Comparison of ENCODE assay signal across 17 cellular contexts in genomic region chr5:179207470-179207869, GRCh38.
DNase-seq lines count a peak whose midpoint lies in the region; ATAC-seq and TF ChIP-seq lines count a peak whose summit lies in the region.
"Had no signal": no experiment of that assay in that cellular context is flagged by ENCODE, and none has a peak within 500 bp of the region (broad histone marks: within the 10 kb centered on the region; RNA-seq: fewer than 3 reads in every experiment).

No MANE protein-coding gene starts in this region.

- H3K36me3 ChIP-seq in right atrium auricular region (no peaks in the 10 kb centered on the region), neural progenitor cell (no peaks in the 10 kb centered on the region)
- H3K36me3 ChIP-seq: BE2C, BLaER1 had no signal

- H3K27me3 ChIP-seq in right atrium auricular region: no peaks in the 10 kb centered on the region
- no peaks in the 10 kb centered on the region for H3K27me3 ChIP-seq in neural progenitor cell
- H3K27me3 ChIP-seq: BE2C, BLaER1 had no signal

- H3K27ac ChIP-seq in right atrium auricular region (no peak overlapping the region), neural progenitor cell (no peak overlapping the region)
- H3K27ac ChIP-seq: 22Rv1, A549, BLaER1, C4-2B had no signal

- H3K4me1 ChIP-seq in right atrium auricular region (no peaks in the 10 kb centered on the region), neural progenitor cell (no peaks in the 10 kb centered on the region)
- H3K4me1 ChIP-seq: A549, BE2C, Caco-2 had no signal

- H3K79me2 ChIP-seq in neural progenitor cell (ENCODE audit: low read depth): no peaks in the 10 kb centered on the region

- H3K4me1 Mint-ChIP-seq in glutamatergic neuron (ENCODE audit: low read depth, unreplicated experiment): peaks cover 12% of the 10 kb centered on the region
- H3K4me1 Mint-ChIP-seq in neural progenitor cell: peaks cover 20% of the 10 kb centered on the region

- no peak overlapping the region for H3K4me3 Mint-ChIP-seq in glutamatergic neuron (ENCODE audit: unreplicated experiment)
- no peak overlapping the region for H3K4me3 Mint-ChIP-seq in neural progenitor cell
- H3K4me3 Mint-ChIP-seq: CD4-positive, alpha-beta T cell; CD8-positive, alpha-beta T cell had no signal

- H3K27me3 Mint-ChIP-seq in glutamatergic neuron (ENCODE audit: unreplicated experiment) (peaks cover 9% of the 10 kb centered on the region), neural progenitor cell (ENCODE audit: insufficient read depth, low read depth) (peaks cover 2% of the 10 kb centered on the region)
- H3K27me3 Mint-ChIP-seq: CD4-positive, alpha-beta T cell had no signal

- intact Hi-C loops in Right ventricle myocardium inferior (cut with DNase I): no loop called here

- ATAC-seq in Right ventricle myocardium inferior: no peak
- ATAC-seq: A549; CD8-positive, alpha-beta T cell had no signal

- peaks cover 4% of the 10 kb centered on the region for H3K9me3 Mint-ChIP-seq in glutamatergic neuron (ENCODE audit: unreplicated experiment)
- no peaks in the 10 kb centered on the region for H3K9me3 Mint-ChIP-seq in neural progenitor cell
- H3K9me3 Mint-ChIP-seq: CD4-positive, alpha-beta T cell; CD8-positive, alpha-beta T cell had no signal

- H3K4me3 ChIP-seq in right atrium auricular region (no peak overlapping the region), neural progenitor cell (no peak overlapping the region)
- H3K4me3 ChIP-seq: A549, BLaER1 had no signal

- TF ChIP-seq CTCF in right atrium auricular region (IDR thresholded peaks at IDR 0.05): no peak
- TF ChIP-seq CTCF in glutamatergic neuron (IDR thresholded peaks at IDR 0.05; ENCODE audit: partially characterized antibody, unreplicated experiment): no peak
- TF ChIP-seq CTCF in neural progenitor cell (IDR thresholded peaks at IDR 0.05): no peak

- no peaks in the 10 kb centered on the region for H3F3A ChIP-seq in neural progenitor cell (ENCODE audit: low read depth)

- H3K27ac Mint-ChIP-seq in glutamatergic neuron (ENCODE audit: unreplicated experiment): no peak overlapping the region
- peak overlapping the region; percentile 25 for H3K27ac Mint-ChIP-seq in neural progenitor cell
- H3K27ac Mint-ChIP-seq: CD4-positive, alpha-beta T cell; CD8-positive, alpha-beta T cell had no signal

- H3K9ac ChIP-seq in neural progenitor cell: no peak overlapping the region
- H3K9ac ChIP-seq: BLaER1 had no signal

- DNase-seq in Right ventricle myocardium inferior (ENCODE audit: missing footprints) (peak; percentile 45), right atrium auricular region (ENCODE audit: low spot score) (no peak), glutamatergic neuron (peak; percentile 10), neural progenitor cell (ENCODE audit: low spot score) (no peak), AML-193 (lab: John Stamatoyannopoulos, UW) (no peak)
- no peak for DNase-seq in activated CD4-positive, alpha-beta T cell treated with anti-CD3 and anti-CD28 coated beads, Interleukin-2, amount 50 U/mL, for 4 hours
- DNase-seq: BE2C; Caco-2; Calu3; CD4-positive, alpha-beta T cell; CD8-positive, alpha-beta T cell; DMS79 treated with DMSO at 0.1 percent for 48 hours; GF-D8 had no signal

- H3K36me3 Mint-ChIP-seq in glutamatergic neuron (ENCODE audit: unreplicated experiment) (no peaks in the 10 kb centered on the region), neural progenitor cell (no peaks in the 10 kb centered on the region)
- H3K36me3 Mint-ChIP-seq: CD8-positive, alpha-beta T cell had no signal

- H4K20me1 ChIP-seq in neural progenitor cell (ENCODE audit: low read depth): no peaks in the 10 kb centered on the region
- H4K20me1 ChIP-seq: BLaER1 had no signal

- no peak overlapping the region for H3K4me2 ChIP-seq in neural progenitor cell
- H3K4me2 ChIP-seq: A549, BLaER1 had no signal

- no peaks in the 10 kb centered on the region for H3K9me3 ChIP-seq in right atrium auricular region
- no peaks in the 10 kb centered on the region for H3K9me3 ChIP-seq in neural progenitor cell (ENCODE audit: low read depth)
- H3K9me3 ChIP-seq: BE2C, BLaER1, Caco-2 had no signal

- H2AFZ ChIP-seq in neural progenitor cell (replicated peaks): no peak overlapping the region

Comparison
In these comparisons a context has a peak if more than half of its experiments do, and no peak if none do; other contexts are left out.
1. DNase-seq: peak in Right ventricle myocardium inferior (single experiment) and glutamatergic neuron (single experiment); none in right atrium auricular region (single experiment), neural progenitor cell (single experiment), activated CD4-positive, alpha-beta T cell treated with anti-CD3 and anti-CD28 coated beads, Interleukin-2, amount 50 U/mL, for 4 hours (0 of 2) and AML-193 (0 of 2).